Comparison of ENCODE assay signal across 13 cellular contexts in the genomic region with DNA sequence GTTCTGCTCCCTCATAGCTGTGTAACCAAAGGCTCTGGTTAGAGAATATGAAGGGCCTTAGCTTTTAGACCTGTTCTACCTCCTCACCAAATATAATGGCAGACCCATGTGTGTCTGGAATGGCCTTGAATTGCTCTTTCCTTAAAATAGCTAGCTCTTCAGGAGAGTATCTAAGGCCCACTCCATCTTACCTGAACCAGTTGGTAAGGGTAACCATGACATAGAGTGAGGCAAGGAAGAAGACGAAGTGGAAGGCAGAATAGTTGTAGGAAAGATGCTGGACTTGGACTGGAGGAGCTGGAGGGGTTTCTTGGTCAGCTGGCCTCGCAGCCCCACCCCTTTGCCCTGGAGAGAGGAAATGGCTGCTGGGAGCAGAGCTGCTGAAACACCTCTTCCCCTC. TPM values are rescaled to one million over a fixed set of nuclear protein-coding genes. Genes with fewer than 3 reads are reported as not detected.
DNase-seq lines count a peak whose midpoint lies in the region; ATAC-seq and TF ChIP-seq lines count a peak whose summit lies in the region.
"Had no signal": no experiment of that assay in that cellular context is flagged by ENCODE, and none has a peak within 500 bp of the region (broad histone marks: within the 10 kb centered on the region; RNA-seq: fewer than 3 reads in every experiment).

No MANE protein-coding gene starts in this region.

- H3K4me3 Mint-ChIP-seq in CD4-positive, CD25-positive, alpha-beta regulatory T cell: peak overlapping the region in 3 of 4 donors; percentile 46 to 100 (median 96)
- H3K4me3 Mint-ChIP-seq in nephron progenitor cell: no peak overlapping the region

- H4K20me1 ChIP-seq in Karpas-422 (ENCODE audit: insufficient read depth, low read depth, low read length): peaks cover 24% of the 10 kb centered on the region; the same call in 1 of the 2 replicates

- peaks cover 29% of the 10 kb centered on the region for H3K36me3 Mint-ChIP-seq in CD4-positive, CD25-positive, alpha-beta regulatory T cell
- H3K36me3 Mint-ChIP-seq in nephron progenitor cell (ENCODE audit: low read depth): peaks cover 55% of the 10 kb centered on the region

- peaks cover 53% of the 10 kb centered on the region for H3K36me3 ChIP-seq in CD4-positive, CD25-positive, alpha-beta regulatory T cell (ENCODE audit: control insufficient read depth, insufficient read depth, low read length)
- peaks cover 29% of the 10 kb centered on the region for H3K36me3 ChIP-seq in Karpas-422 (ENCODE audit: insufficient read depth, low read length)

- DNase-seq in CD4-positive, CD25-positive, alpha-beta regulatory T cell: no peak
- DNase-seq in Karpas-422 (no peak), coronary artery (ENCODE audit: low spot score) (no peak), nephron progenitor cell (no peak), ACHN (no peak), GOT3 (lab: John Stamatoyannopoulos, UW) (no peak), COLO829 (ENCODE audit: low spot score) (no peak)
- DNase-seq: HCEC 1CT, NCI-H2029, small intestine had no signal

- no peaks in the 10 kb centered on the region for H3K27me3 ChIP-seq in CD4-positive, CD25-positive, alpha-beta regulatory T cell (ENCODE audit: control insufficient read depth, insufficient read depth, low read length)
- no peaks in the 10 kb centered on the region for H3K27me3 ChIP-seq in Karpas-422 (ENCODE audit: low read length)

- no peak overlapping the region for H2AFZ ChIP-seq in Karpas-422 (ENCODE audit: low read length)

- H3K4me3 ChIP-seq in CD4-positive, CD25-positive, alpha-beta regulatory T cell (ENCODE audit: low read depth, low read length): no peak overlapping the region
- H3K4me3 ChIP-seq in Karpas-422 (ENCODE audit: low read length): no peak overlapping the region
- H3K4me3 ChIP-seq in coronary artery: peak overlapping the region; percentile 93

- H3K9me3 Mint-ChIP-seq in CD4-positive, CD25-positive, alpha-beta regulatory T cell: peaks cover 0 to 1% (median 0%) of the 10 kb centered on the region in 7 donors
- H3K9me3 Mint-ChIP-seq in nephron progenitor cell: peaks cover 5% of the 10 kb centered on the region
- H3K9me3 Mint-ChIP-seq: T-helper 1 cell treated with Interleukin-12 subunit alpha and Interleukin-12 subunit beta and Interleukin-4 antibody, amounts not matched to agents 30 μg/mL and 1 μg/mL, for 36 hours had no signal

- peaks cover 22% of the 10 kb centered on the region for H3K79me2 ChIP-seq in Karpas-422 (ENCODE audit: low read length)

- no peak for ATAC-seq in CD4-positive, CD25-positive, alpha-beta regulatory T cell (ENCODE audit: low read depth in 2 of 2)
- ATAC-seq in HG02885 (IDR thresholded peaks at IDR 0.05; ENCODE audit: poor library complexity, unreplicated experiment): no peak

- H3K9me2 ChIP-seq in Karpas-422 (replicated peaks; ENCODE audit: insufficient read depth, low read length): no peaks in the 10 kb centered on the region

- H3K27ac Mint-ChIP-seq in CD4-positive, CD25-positive, alpha-beta regulatory T cell: peak overlapping the region; percentile 58 to 63 (median 63)
- H3K27ac Mint-ChIP-seq in nephron progenitor cell: peak overlapping the region; percentile 71

- in situ Hi-C loops in ACHN (cut with HindIII; ENCODE audit: low pct_ligation_motif_present, low pct_unique_long_range_greater_than_20kb, low sequenced_read_pairs): no loop called here

- H3K27me3 Mint-ChIP-seq in CD4-positive, CD25-positive, alpha-beta regulatory T cell: no peaks in the 10 kb centered on the region
- no peaks in the 10 kb centered on the region for H3K27me3 Mint-ChIP-seq in nephron progenitor cell (ENCODE audit: low read depth, poor library complexity)

- peaks cover 1 to 80% (median 44%) of the 10 kb centered on the region in 4 donors for H3K4me1 Mint-ChIP-seq in CD4-positive, CD25-positive, alpha-beta regulatory T cell
- peaks cover 73% of the 10 kb centered on the region for H3K4me1 Mint-ChIP-seq in nephron progenitor cell

- no peaks in the 10 kb centered on the region for H3K9me3 ChIP-seq in CD4-positive, CD25-positive, alpha-beta regulatory T cell (ENCODE audit: control insufficient read depth in 2 of 2, low read length in 2 of 2)
- no peaks in the 10 kb centered on the region for H3K9me3 ChIP-seq in Karpas-422 (ENCODE audit: low read length)

- peaks cover 45% of the 10 kb centered on the region for H3K4me1 ChIP-seq in CD4-positive, CD25-positive, alpha-beta regulatory T cell (ENCODE audit: control insufficient read depth, insufficient read depth, low read length, poor library complexity, severe bottlenecking)
- peaks cover 76% of the 10 kb centered on the region for H3K4me1 ChIP-seq in Karpas-422 (ENCODE audit: low read length)

- no peak overlapping the region for H3K4me2 ChIP-seq in Karpas-422 (ENCODE audit: low read depth, low read length, poor library complexity, severe bottlenecking)

- H3K9ac ChIP-seq in Karpas-422 (ENCODE audit: low read length): no peak overlapping the region

- H3K27ac ChIP-seq in CD4-positive, CD25-positive, alpha-beta regulatory T cell (ENCODE audit: insufficient read depth, low read length, poor library complexity, severe bottlenecking): peak overlapping the region; percentile 63
- peak overlapping the region; percentile 95 for H3K27ac ChIP-seq in Karpas-422 (ENCODE audit: low read length)
- H3K27ac ChIP-seq in coronary artery: peak overlapping the region in 1 of 2 donors; percentile 24

- TF ChIP-seq CTCF in coronary artery (IDR thresholded peaks at IDR 0.05) (no peak), nephron progenitor cell (IDR thresholded peaks at IDR 0.05) (no peak)

RNA-seq across cellular contexts. Expression of a gene that starts 3.1 kb away (rescaled TPM):
- total RNA-seq in CD4-positive, CD25-positive, alpha-beta regulatory T cell: 400 TPM
- 1,000 to 10,000 TPM; 1,866 to 2,414 (median 2,080) TPM for polyA plus RNA-seq in CD4-positive, CD25-positive, alpha-beta regulatory T cell
- 882 and 1,084 TPM in 2 replicates for total RNA-seq in Karpas-422 (2014; rRNA removed; shearing (Covaris generic); ENCODE audit: low replicate concordance)

RNA-seq across cellular contexts. Expression of a gene that starts 4.8 kb away (rescaled TPM):
- not detected for total RNA-seq in CD4-positive, CD25-positive, alpha-beta regulatory T cell
- 1 to 10 TPM; 1.2 to 2.8 (median 2.3) TPM for polyA plus RNA-seq in CD4-positive, CD25-positive, alpha-beta regulatory T cell
- total RNA-seq in Karpas-422 (2014; rRNA removed; shearing (Covaris generic); ENCODE audit: low replicate concordance): not detected in 2 replicates
- total RNA-seq: epithelial cell of proximal tubule had no signal

RNA-seq across cellular contexts. Expression of a gene that starts 5.2 kb away (rescaled TPM):
- 19.7 TPM for total RNA-seq in CD4-positive, CD25-positive, alpha-beta regulatory T cell
- polyA plus RNA-seq in CD4-positive, CD25-positive, alpha-beta regulatory T cell: 10 to 100 TPM in 3 of 4 donors, 1 to 10 TPM in 1; 6.4 to 15.2 (median 11.8) TPM
- total RNA-seq in Karpas-422 (2014; rRNA removed; shearing (Covaris generic); ENCODE audit: low replicate concordance): 31.1 and 32.5 TPM in 2 replicates

RNA-seq across cellular contexts. Expression of a gene that starts 18.4 kb away (rescaled TPM):
- 0.99 TPM for total RNA-seq in CD4-positive, CD25-positive, alpha-beta regulatory T cell
- polyA plus RNA-seq in CD4-positive, CD25-positive, alpha-beta regulatory T cell: 1 to 10 TPM in 2 of 4 donors, under 1 TPM in 1, not detected in 1; 0.23 to 2.2 (median 1.8) TPM
- total RNA-seq in Karpas-422 (2014; rRNA removed; shearing (Covaris generic); ENCODE audit: low replicate concordance): 522 and 565 TPM in 2 replicates

RNA-seq across cellular contexts. Expression of a gene that starts 29.3 kb away (rescaled TPM):
- 17.1 TPM for total RNA-seq in CD4-positive, CD25-positive, alpha-beta regulatory T cell
- polyA plus RNA-seq in CD4-positive, CD25-positive, alpha-beta regulatory T cell: 10 to 100 TPM; 12.7 to 24.8 (median 16.5) TPM
- 19.7 and 23.0 TPM in 2 replicates for total RNA-seq in Karpas-422 (2014; rRNA removed; shearing (Covaris generic); ENCODE audit: low replicate concordance)
